In genomic region chr5:139393497-139394122, GRCh38 we compare ENCODE assay signal across 1 cellular context.
TF ChIP-seq lines count a peak whose summit lies in the region.

No MANE protein-coding gene starts in this region.

TF ChIP-seq in endothelial cell of umbilical vein, 7 proteins besides CTCF, POLR2A, EP300 and RAD21 (continued from another document):
- TF ChIP-seq MAX (IDR thresholded peaks at IDR 0.05; ENCODE audit: insufficient read depth, insufficient read length) (no peak), GATA2 (IDR thresholded peaks at IDR 0.05; ENCODE audit: insufficient read depth, insufficient read length, low read depth, low read length) (no peak), MYC (IDR thresholded peaks at IDR 0.05; ENCODE audit: low read depth, low read length) (no peak), POLR2AphosphoS5 (IDR thresholded peaks at IDR 0.05; ENCODE audit: insufficient read depth, low read depth, low read length) (no peak), EZH2 (IDR thresholded peaks at IDR 0.05; ENCODE audit: borderline replicate concordance, low read depth, low read length, severe bottlenecking) (no peak), JUN (IDR thresholded peaks at IDR 0.05; ENCODE audit: borderline replicate concordance, insufficient read depth, insufficient read length, low read depth) (no peak)
